In genomic region chr17:27938864-27939263, GRCh38 we compare ENCODE assay signal across 23 cellular contexts.
"Had no signal": no experiment of that assay in that cellular context is flagged by ENCODE, and none has a peak within 500 bp of the region (broad histone marks: within the 10 kb centered on the region; RNA-seq: fewer than 3 reads in every experiment).

No MANE protein-coding gene starts in this region.

- H3K4me3 ChIP-seq: ascending aorta, cardiac muscle cell, SJCRH30, SK-N-MC had no signal

- DNase-seq: activated CD4-positive, alpha-beta T cell treated with anti-CD3 and anti-CD28 coated beads, Interleukin-2, amount 10 ng/mL, durations not matched to agents 24 days and 14 days; activated CD4-positive, alpha-beta T cell treated with anti-CD3 and anti-CD28 coated beads, Interleukin-2, amount 50 U/mL, for 4 hours; activated CD4-positive, CD25-positive, alpha-beta regulatory T cell; activated CD8-positive, alpha-beta T cell treated with anti-CD3 and anti-CD28 coated beads for 36 hours; activated gamma-delta T cell; activated naive CD4-positive, alpha-beta T cell treated with anti-CD3 and anti-CD28 coated beads for 36 hours; activated T-cell treated with anti-CD3 and anti-CD28 coated beads, Interleukin-2, amount 50 U/mL, for 1 hour; NCI-H1092 treated with DMSO at 0.1 percent for 48 hours; NCI-H1417 treated with DMSO at 0.1 percent for 48 hours; NCI-H187 treated with DMSO at 0.1 percent for 48 hours; NCI-H2081 treated with DMSO at 0.1 percent for 48 hours; NCI-H226; NCI-H446 treated with DMSO at 0.1 percent for 48 hours; NCI-H524; SHP77; SJCRH30; T1000; WERI-Rb-1 had no signal

- H3K27ac ChIP-seq: ascending aorta, cardiac muscle cell, SJCRH30, SK-N-MC, WERI-Rb-1 had no signal

- H3K36me3 ChIP-seq: ascending aorta, cardiac muscle cell, SJCRH30, WERI-Rb-1 had no signal

- ATAC-seq: activated CD8-positive, alpha-beta T cell treated with anti-CD3 and anti-CD28 coated beads for 36 hours; activated naive CD4-positive, alpha-beta T cell treated with anti-CD3 and anti-CD28 coated beads, Interleukin-2, amount 50 U/mL, for 72 hours; Panc1 had no signal

- H3K27me3 ChIP-seq: ascending aorta, cardiac muscle cell had no signal

- H3K4me1 ChIP-seq: ascending aorta, SJCRH30 had no signal

- H3K9me3 ChIP-seq: ascending aorta, SJCRH30 had no signal
